In the genomic region with DNA sequence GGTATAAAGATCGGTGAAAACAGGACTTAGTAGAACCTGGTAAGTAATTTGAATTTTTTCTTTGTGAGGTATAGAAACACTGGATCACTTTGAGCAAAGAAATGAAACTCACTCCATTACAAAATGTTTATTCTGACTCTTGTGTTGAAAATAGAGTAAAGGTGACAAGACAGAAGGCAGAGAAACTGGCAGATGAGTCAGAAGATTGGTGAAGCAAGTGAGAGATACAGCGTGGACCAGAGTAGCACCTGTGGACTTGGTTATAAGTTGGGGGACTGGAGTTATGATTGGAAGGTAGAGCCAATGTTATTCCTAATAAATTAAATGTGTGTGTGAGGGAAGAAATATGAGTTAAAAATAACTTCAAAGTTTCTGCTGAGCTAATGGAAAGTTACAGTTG, we compare ENCODE assay signal across 19 cellular contexts.
A peak's percentile ranks its signal among the peaks of the same experiment; 100 is the strongest.
DNase-seq lines count a peak whose midpoint lies in the region; ATAC-seq and TF ChIP-seq lines count a peak whose summit lies in the region.
"Had no signal": no experiment of that assay in that cellular context is flagged by ENCODE, and none has a peak within 500 bp of the region (broad histone marks: within the 10 kb centered on the region; RNA-seq: fewer than 3 reads in every experiment).

No MANE protein-coding gene starts in this region.

- H3K4me3 Mint-ChIP-seq in MCF 10A (ENCODE audit: unreplicated experiment) (no peak overlapping the region), endothelial cell (ENCODE audit: unreplicated experiment) (no peak overlapping the region)
- H3K4me3 Mint-ChIP-seq: CD14-positive monocyte; CD4-positive, alpha-beta memory T cell; H9 had no signal

- POLR2A ChIA-PET in MCF 10A (lab: Yijun Ruan, JAX), result no interaction called here

- TF ChIP-seq CTCF in MCF 10A (IDR thresholded peaks at IDR 0.05; ENCODE audit: unreplicated experiment) (no peak), breast epithelium (IDR thresholded peaks at IDR 0.05) (no peak), epithelial cell of esophagus (IDR thresholded peaks at IDR 0.05; ENCODE audit: insufficient read depth, low read depth, low read length, missing control alignments) (no peak), parathyroid adenoma (IDR thresholded peaks at IDR 0.05) (no peak), dorsolateral prefrontal cortex (IDR thresholded peaks at IDR 0.05 in 54 of 56, conservative IDR thresholded peaks at IDR 0.05 in 2 of 56; ENCODE audit: low read depth in 1 of 56, partially characterized antibody in 56 of 56) (no peak), endothelial cell (IDR thresholded peaks at IDR 0.05; ENCODE audit: unreplicated experiment) (no peak)

- H3K27ac ChIP-seq in breast epithelium (no peak overlapping the region), parathyroid adenoma (no peak overlapping the region), dorsolateral prefrontal cortex (no peak overlapping the region)
- H3K27ac ChIP-seq: 22Rv1, A549, BLaER1, GM23248 had no signal

- H3K9me3 ChIP-seq in breast epithelium, result no peaks in the 10 kb centered on the region
- H3K9me3 ChIP-seq in parathyroid adenoma (ENCODE audit: control insufficient read depth, low read length), result no peaks in the 10 kb centered on the region
- H3K9me3 ChIP-seq: A549, BLaER1 had no signal

- no peak for ATAC-seq in GM19324 (IDR thresholded peaks at IDR 0.05; ENCODE audit: low FRiP score, unreplicated experiment)
- ATAC-seq: A549 had no signal

- H3K36me3 ChIP-seq in breast epithelium (no peaks in the 10 kb centered on the region), parathyroid adenoma (ENCODE audit: control insufficient read depth, insufficient read depth, low read length) (no peaks in the 10 kb centered on the region)
- H3K36me3 ChIP-seq: BLaER1 had no signal

- no peak overlapping the region for H3K9ac ChIP-seq in parathyroid adenoma
- H3K9ac ChIP-seq: BLaER1, GM23248 had no signal

- peak overlapping the region; percentile 2 for H2AFZ ChIP-seq in parathyroid adenoma
- H2AFZ ChIP-seq: GM23248 had no signal

- H3K4me2 ChIP-seq in parathyroid adenoma (ENCODE audit: low read length), result no peak overlapping the region
- H3K4me2 ChIP-seq: A549, BLaER1 had no signal

- H3K36me3 Mint-ChIP-seq in MCF 10A (ENCODE audit: insufficient read depth, unreplicated experiment) (no peaks in the 10 kb centered on the region), endothelial cell (ENCODE audit: low read depth, unreplicated experiment) (no peaks in the 10 kb centered on the region)
- H3K36me3 Mint-ChIP-seq: CD14-positive monocyte; CD4-positive, alpha-beta memory T cell had no signal

- no peak overlapping the region for H3K4me3 ChIP-seq in breast epithelium
- H3K4me3 ChIP-seq in epithelial cell of esophagus (ENCODE audit: low read length), result no peak overlapping the region
- H3K4me3 ChIP-seq in parathyroid adenoma (ENCODE audit: low read depth, low read length), result no peak overlapping the region
- H3K4me3 ChIP-seq in dorsolateral prefrontal cortex, result no peak overlapping the region
- H3K4me3 ChIP-seq: A549, BLaER1, GM12878, GM23248 had no signal

- H3K27me3 Mint-ChIP-seq in MCF 10A (ENCODE audit: insufficient read depth, unreplicated experiment) (peaks cover 42% of the 10 kb centered on the region), endothelial cell (ENCODE audit: unreplicated experiment) (no peaks in the 10 kb centered on the region)
- H3K27me3 Mint-ChIP-seq: CD4-positive, alpha-beta memory T cell had no signal

- no peaks in the 10 kb centered on the region for H3K9me3 Mint-ChIP-seq in MCF 10A (ENCODE audit: unreplicated experiment)
- no peaks in the 10 kb centered on the region for H3K9me3 Mint-ChIP-seq in endothelial cell (ENCODE audit: unreplicated experiment)
- H3K9me3 Mint-ChIP-seq: CD14-positive monocyte, H9 had no signal

- no peaks in the 10 kb centered on the region for H3K79me2 ChIP-seq in parathyroid adenoma

- no peak for TF ChIP-seq POLR2A in breast epithelium (IDR thresholded peaks at IDR 0.05)

- CTCF ChIA-PET in MCF 10A (lab: Yijun Ruan, JAX), result interaction anchor here (0.6 to 1.5 kb wide), 7 partner anchors 11 to 1920 kb away, joined by 3 to 8 read pairs (median 3); no protein-coding TSS in a partner anchor

- H3K4me1 Mint-ChIP-seq in MCF 10A (ENCODE audit: insufficient read depth, unreplicated experiment) (peaks cover 8% of the 10 kb centered on the region), endothelial cell (ENCODE audit: unreplicated experiment) (no peaks in the 10 kb centered on the region)
- H3K4me1 Mint-ChIP-seq: CD14-positive monocyte; CD4-positive, alpha-beta memory T cell had no signal

- intact Hi-C loops in MCF 10A (cut with micrococcal nuclease), result loop anchor here (5.0 to 10.0 kb wide), 2 partner anchors 73 to 295 kb away; no protein-coding TSS in a partner anchor
- intact Hi-C loops in breast epithelium (cut with DNase I; ENCODE audit: low total_unique reads), result no loop called here
- intact Hi-C loops in dorsolateral prefrontal cortex (cut with DNase I), result no loop called here

- H3K27me3 ChIP-seq in breast epithelium (no peaks in the 10 kb centered on the region), parathyroid adenoma (ENCODE audit: control insufficient read depth, insufficient read depth, low read length) (no peaks in the 10 kb centered on the region), dorsolateral prefrontal cortex (no peaks in the 10 kb centered on the region)
- H3K27me3 ChIP-seq: BLaER1 had no signal

- DNase-seq in MCF 10A (ENCODE audit: unreplicated experiment) (peak; percentile 11), breast epithelium (ENCODE audit: low spot score in 2 of 2) (no peak), NCI-H460 (ENCODE audit: extremely low read depth, low read depth) (peak; percentile 19), epithelial cell of esophagus (ENCODE audit: low read depth) (peak; percentile 11), dorsolateral prefrontal cortex (no peak), endothelial cell (ENCODE audit: low spot score) (no peak)
- DNase-seq: CD4-positive, alpha-beta memory T cell; DMS 273 treated with DMSO at 0.1 percent for 48 hours; DND-41; EL; H9 had no signal

- H3K27ac Mint-ChIP-seq in MCF 10A (ENCODE audit: low read depth, unreplicated experiment), result no peak overlapping the region
- H3K27ac Mint-ChIP-seq in endothelial cell (ENCODE audit: unreplicated experiment), result no peak overlapping the region
- H3K27ac Mint-ChIP-seq: CD4-positive, alpha-beta memory T cell had no signal

- BruUV-seq in MCF 10A (replicated peaks; lab: Mats Ljungman, UMichigan), result no TSS peak

- no peaks in the 10 kb centered on the region for H3K4me1 ChIP-seq in breast epithelium
- H3K4me1 ChIP-seq in parathyroid adenoma, result no peaks in the 10 kb centered on the region
- H3K4me1 ChIP-seq: A549, BLaER1 had no signal

Comparison
In these comparisons a context has a peak if more than half of its experiments do, and no peak if none do; other contexts are left out.
1. DNase-seq: peak in MCF 10A (single experiment), NCI-H460 (single experiment) and epithelial cell of esophagus (single experiment); none in breast epithelium (0 of 2), dorsolateral prefrontal cortex (0 of 10) and endothelial cell (single experiment).